10 cellular contexts compared by ENCODE assay signal in genomic region chr19:56091066-56091490, GRCh38. TPM values are rescaled to one million over a fixed set of nuclear protein-coding genes. Genes with fewer than 3 reads are reported as not detected.
A peak's percentile ranks its signal among the peaks of the same experiment; 100 is the strongest.
DNase-seq lines count a peak whose midpoint lies in the region; ATAC-seq, FAIRE-seq and TF ChIP-seq lines count a peak whose summit lies in the region.
"Had no signal": no experiment of that assay in that cellular context is flagged by ENCODE, and none has a peak within 500 bp of the region (broad histone marks: within the 10 kb centered on the region; RNA-seq: fewer than 3 reads in every experiment).

No MANE protein-coding gene starts in this region.

- no peaks in the 10 kb centered on the region for H3K4me1 ChIP-seq in HepG2 (ENCODE audit: insufficient read depth, low read length)

- WGBS in HepG2 (ENCODE audit: low lambda C conversion rate) = 95% methylated on average over 10 of the region's 10 CpGs

- no peaks in the 10 kb centered on the region; a peak in 1 of 5 replicates for H3K27me3 ChIP-seq in HepG2 (ENCODE audit: control insufficient read depth in 1 of 2, insufficient read depth in 2 of 2, low read length in 2 of 2)

- in situ Hi-C loops in HepG2 (cut with HindIII; ENCODE audit: extremely low pct_ligation_motif_present, low pct_unique_long_range_greater_than_20kb) = no loop called here
- in situ Hi-C loops in KBM-7 (cut with MboI; ENCODE audit: low pct_unique_long_range_greater_than_20kb, low sequenced_read_pairs) = no loop called here

- H3K9ac ChIP-seq in HepG2 (ENCODE audit: insufficient read depth, low read depth, low read length) = no peak overlapping the region

- POLR2A ChIA-PET in WTC11 (lab: Charles Lee) = no interaction called here
- POLR2A ChIA-PET in HepG2 (lab: Yijun Ruan, JAX) = no interaction called here

- no TSS peak for BruUV-seq in HepG2 (replicated peaks; lab: Mats Ljungman, UMichigan)

- H3K36me3 Mint-ChIP-seq in WTC11 = peaks cover 36% of the 10 kb centered on the region

- FAIRE-seq in HepG2 (lab: Jason Lieb, UNC) = no peak
- FAIRE-seq: endothelial cell of umbilical vein, G401.6 had no signal

- H3K4me2 ChIP-seq in HepG2 (ENCODE audit: low read depth, low read length) = no peak overlapping the region

- CTCF ChIA-PET in WTC11 (lab: Charles Lee) = interaction anchor here (1.0 to 4.1 kb wide), 4 partner anchors 10 to 219 kb away, joined by 3 to 19 read pairs (median 4); no protein-coding TSS in a partner anchor
- CTCF ChIA-PET in HepG2 (lab: Yijun Ruan, JAX; ENCODE audit: low intra/inter-chr PET ratio, low total read pairs) = no interaction called here

- no peak for TF ChIP-seq RAD21 in HepG2 (CRISPR knock-in tag; IDR thresholded peaks at IDR 0.05)

- H2AFZ ChIP-seq in HepG2 (ENCODE audit: low read length) = no peak overlapping the region

- DNase-seq in ELR (ENCODE audit: low read depth) (peak; percentile 43), WTC11 (ENCODE audit: low spot score) (no peak), foreskin melanocyte (peak; percentile 80), putamen (ENCODE audit: low spot score) (peak; percentile 80), HepG2 (ENCODE audit: low spot score) (no peak), SKM-1 (lab: John Stamatoyannopoulos, UW; ENCODE audit: unreplicated experiment) (no peak), DMS53 treated with DMSO at 0.1 percent for 48 hours (lab: John Stamatoyannopoulos, UW; ENCODE audit: unreplicated experiment) (no peak), KBM-7 (no peak)

- H3K27me3 Mint-ChIP-seq in WTC11 (ENCODE audit: low read depth) = no peaks in the 10 kb centered on the region

- peaks cover 11% of the 10 kb centered on the region; the same call in 1 of the 2 replicates for H3K9me3 ChIP-seq in HepG2 (ENCODE audit: low read length)

- peaks cover 4% of the 10 kb centered on the region; the same call in 1 of the 2 replicates for H3K9me3 Mint-ChIP-seq in WTC11

- H3K36me3 ChIP-seq in HepG2 (replicated peaks in 1 of 2; ENCODE audit: control insufficient read depth in 1 of 2, insufficient read depth in 2 of 2, low read length in 2 of 2) = peaks cover 28 to 58% of the 10 kb centered on the region in 2 experiments

- H3K4me1 Mint-ChIP-seq in WTC11 = peaks cover 16% of the 10 kb centered on the region

- no peak for TF ChIP-seq POLR2A in HepG2 (IDR thresholded peaks at IDR 0.05; ENCODE audit: insufficient read depth in 1 of 2, low read depth in 2 of 2, low read length in 2 of 2)

- peak overlapping the region; percentile 73; the same call in 1 of the 2 replicates for H3K27ac Mint-ChIP-seq in WTC11

- peaks cover 35% of the 10 kb centered on the region for H4K20me1 ChIP-seq in HepG2 (ENCODE audit: insufficient read depth, low read length)

- intact Hi-C loops in HepG2 (cut with micrococcal nuclease; ENCODE audit: unreplicated experiment) = no loop called here

- H3K27ac ChIP-seq in HepG2 (ENCODE audit: extremely low read length, insufficient read depth, low read length) = no peak overlapping the region

- TF ChIP-seq CTCF in WTC11 (IDR thresholded peaks at IDR 0.05) (no peak), HepG2 (CRISPR knock-in tag; IDR thresholded peaks at IDR 0.05) (no peak)

- H3K4me3 Mint-ChIP-seq in WTC11 = no peak overlapping the region

- no peak overlapping the region for H3K4me3 ChIP-seq in HepG2 (replicated peaks in 1 of 3; ENCODE audit: insufficient read depth in 1 of 3, low read depth in 2 of 3, low read length in 3 of 3)

- peaks cover 36% of the 10 kb centered on the region for H3K79me2 ChIP-seq in HepG2 (ENCODE audit: insufficient read depth, low read length)

- ATAC-seq in WTC11 = no peak
- ATAC-seq in HepG2 = no peak

- no peak for TF ChIP-seq EP300 in HepG2 (IDR thresholded peaks at IDR 0.05; ENCODE audit: low read depth in 2 of 2, low read length in 2 of 2)
- no peak for TF ChIP-seq EP300 in HepG2 (CRISPR knock-in tag; IDR thresholded peaks at IDR 0.05; ENCODE audit: borderline replicate concordance)

TF ChIP-seq in WTC11, 78 proteins besides CTCF, POLR2A, EP300 and RAD21 (continues in another document):
- TF ChIP-seq MLX (CRISPR knock-in tag; IDR thresholded peaks at IDR 0.05) (no peak), MXD4 (CRISPR knock-in tag; IDR thresholded peaks at IDR 0.05; ENCODE audit: borderline replicate concordance) (no peak), MAX (CRISPR knock-in tag; IDR thresholded peaks at IDR 0.05) (no peak), FOXK1 (CRISPR knock-in tag; IDR thresholded peaks at IDR 0.05) (no peak), NFE2L1 (CRISPR knock-in tag; IDR thresholded peaks at IDR 0.05) (no peak)

TF ChIP-seq in HepG2, 621 proteins besides CTCF, POLR2A, EP300 and RAD21 (continues in another document):
- TF ChIP-seq FOXO1 (CRISPR knock-in tag; IDR thresholded peaks at IDR 0.05) (no peak), MAFK (conservative IDR thresholded peaks at IDR 0.05 in 1 of 2, IDR thresholded peaks at IDR 0.05 in 1 of 2; ENCODE audit: low read length in 2 of 2) (no peak), ZNF557 (CRISPR knock-in tag; IDR thresholded peaks at IDR 0.05) (no peak), PPARG (CRISPR knock-in tag; conservative IDR thresholded peaks at IDR 0.05) (no peak), DR1 (CRISPR knock-in tag; IDR thresholded peaks at IDR 0.05) (no peak), ZNF597 (CRISPR knock-in tag; IDR thresholded peaks at IDR 0.05) (no peak), RNF2 (conservative IDR thresholded peaks at IDR 0.05; ENCODE audit: low read depth) (no peak), ZNF766 (CRISPR knock-in tag; IDR thresholded peaks at IDR 0.05; ENCODE audit: borderline replicate concordance) (no peak), REXO4 (CRISPR knock-in tag; IDR thresholded peaks at IDR 0.05; ENCODE audit: borderline replicate concordance) (no peak), ZFP62 (CRISPR knock-in tag; IDR thresholded peaks at IDR 0.05) (no peak), PTBP1 (IDR thresholded peaks at IDR 0.05; ENCODE audit: low read depth, low read length, poor library complexity, severe bottlenecking) (no peak)

RNA-seq across cellular contexts. Expression of gene ZNF787, which starts 30.0 kb away (rescaled TPM):
- total RNA-seq in WTC11 (2021) = 60.8 to 62.9 TPM (median 62.0 TPM) in 3 replicates
- 35.6 and 42.8 TPM in 2 replicates for total RNA-seq in HepG2 (2016; rRNA removed; fragmentation: Illumina TruSeq; extraction: Trizol)
- 29.0 and 33.1 TPM in 2 replicates for total RNA-seq in HepG2 (2016; cell fraction: cytosol; rRNA removed; fragmentation: Illumina TruSeq; extraction: Trizol; ENCODE audit: low read depth)
- 34.7 and 46.1 TPM in 2 replicates for total RNA-seq in HepG2 (2016; cell fraction: insoluble cytoplasmic fraction; rRNA removed; fragmentation: Illumina TruSeq; extraction: Trizol)
- total RNA-seq in HepG2 (2016; cell fraction: membrane; rRNA removed; fragmentation: Illumina TruSeq; extraction: Trizol) = 62.2 and 73.5 TPM in 2 replicates
- 17.6 and 21.2 TPM in 2 replicates for total RNA-seq in HepG2 (2016; cell fraction: nucleus; rRNA removed; fragmentation: Illumina TruSeq; extraction: Trizol)
- polyA plus RNA-seq in HepG2 (2011; rRNA removed) = 15.1 and 23.1 TPM in 2 replicates
- polyA plus RNA-seq in HepG2 (2011; cell fraction: cytosol; rRNA removed) = 9.6 and 21.1 TPM in 2 replicates
- polyA plus RNA-seq in HepG2 (2011; cell fraction: nucleus; rRNA removed) = 24.0 and 30.1 TPM in 2 replicates
- 20.1 and 21.2 TPM in 2 replicates for polyA plus RNA-seq in HepG2 (2012)
- 34.6 and 40.9 TPM in 2 replicates for polyA plus RNA-seq in HepG2 (2016; cell fraction: cytosol; fragmentation: Illumina TruSeq; extraction: Trizol; ENCODE audit: low read depth)
- polyA plus RNA-seq in HepG2 (2016; cell fraction: insoluble cytoplasmic fraction; fragmentation: Illumina TruSeq; extraction: Trizol; ENCODE audit: low read depth) = 47.2 and 47.3 TPM in 2 replicates
- 55.5 and 74.3 TPM in 2 replicates for polyA plus RNA-seq in HepG2 (2016; cell fraction: membrane; fragmentation: Illumina TruSeq; extraction: Trizol; ENCODE audit: low read depth)
- polyA plus RNA-seq in HepG2 (2016; cell fraction: nucleus; fragmentation: Illumina TruSeq; extraction: Trizol; ENCODE audit: insufficient read depth, low read depth) = 38.1 and 41.9 TPM in 2 replicates
- 11.1 and 37.8 TPM in 2 replicates for polyA minus RNA-seq in HepG2 (2011; rRNA and poly(A)+ RNA removed; ENCODE audit: low replicate concordance)
- polyA minus RNA-seq in HepG2 (2011; cell fraction: cytosol; rRNA and poly(A)+ RNA removed) = 24.6 and 29.7 TPM in 2 replicates
- polyA minus RNA-seq in HepG2 (2011; cell fraction: nucleus; rRNA and poly(A)+ RNA removed) = 9.8 and 11.8 TPM in 2 replicates

RNA-seq across cellular contexts. Expression of gene ZNF444, which starts 50.0 kb away (rescaled TPM):
- total RNA-seq in WTC11 (2021) = 84.0 to 87.9 TPM (median 87.7 TPM) in 3 replicates
- total RNA-seq in HepG2 (2016; rRNA removed; fragmentation: Illumina TruSeq; extraction: Trizol) = 24.4 and 30.3 TPM in 2 replicates
- 8.7 and 10.7 TPM in 2 replicates for total RNA-seq in HepG2 (2016; cell fraction: cytosol; rRNA removed; fragmentation: Illumina TruSeq; extraction: Trizol; ENCODE audit: low read depth)
- total RNA-seq in HepG2 (2016; cell fraction: insoluble cytoplasmic fraction; rRNA removed; fragmentation: Illumina TruSeq; extraction: Trizol) = 24.3 and 28.9 TPM in 2 replicates
- 18.5 and 19.0 TPM in 2 replicates for total RNA-seq in HepG2 (2016; cell fraction: membrane; rRNA removed; fragmentation: Illumina TruSeq; extraction: Trizol)
- total RNA-seq in HepG2 (2016; cell fraction: nucleus; rRNA removed; fragmentation: Illumina TruSeq; extraction: Trizol) = 16.6 and 20.8 TPM in 2 replicates
- 27.4 and 34.2 TPM in 2 replicates for polyA plus RNA-seq in HepG2 (2011; rRNA removed)
- polyA plus RNA-seq in HepG2 (2011; cell fraction: cytosol; rRNA removed) = 26.3 and 39.4 TPM in 2 replicates
- polyA plus RNA-seq in HepG2 (2011; cell fraction: nucleus; rRNA removed) = 141 and 147 TPM in 2 replicates
- polyA plus RNA-seq in HepG2 (2012) = 31.4 and 36.8 TPM in 2 replicates
- 9.9 and 10.2 TPM in 2 replicates for polyA plus RNA-seq in HepG2 (2016; cell fraction: cytosol; fragmentation: Illumina TruSeq; extraction: Trizol; ENCODE audit: low read depth)
- polyA plus RNA-seq in HepG2 (2016; cell fraction: insoluble cytoplasmic fraction; fragmentation: Illumina TruSeq; extraction: Trizol; ENCODE audit: low read depth) = 35.6 and 37.8 TPM in 2 replicates
- polyA plus RNA-seq in HepG2 (2016; cell fraction: membrane; fragmentation: Illumina TruSeq; extraction: Trizol; ENCODE audit: low read depth) = 15.1 and 15.7 TPM in 2 replicates
- 59.4 and 67.1 TPM in 2 replicates for polyA plus RNA-seq in HepG2 (2016; cell fraction: nucleus; fragmentation: Illumina TruSeq; extraction: Trizol; ENCODE audit: insufficient read depth, low read depth)
- polyA minus RNA-seq in HepG2 (2011; rRNA and poly(A)+ RNA removed; ENCODE audit: low replicate concordance) = 7.0 and 28.3 TPM in 2 replicates
- 15.8 and 20.3 TPM in 2 replicates for polyA minus RNA-seq in HepG2 (2011; cell fraction: cytosol; rRNA and poly(A)+ RNA removed)
- 11.1 and 17.4 TPM in 2 replicates for polyA minus RNA-seq in HepG2 (2011; cell fraction: nucleus; rRNA and poly(A)+ RNA removed)

Comparison
In these comparisons a context has a peak if more than half of its experiments do, and no peak if none do; other contexts are left out.
1. DNase-seq: peak in ELR (single experiment), foreskin melanocyte (single experiment) and putamen (single experiment); none in WTC11 (single experiment), HepG2 (single experiment), SKM-1 (single experiment), DMS53 treated with DMSO at 0.1 percent for 48 hours (single experiment) and KBM-7 (single experiment).